1 cellular context compared by ENCODE assay signal in the genomic region with DNA sequence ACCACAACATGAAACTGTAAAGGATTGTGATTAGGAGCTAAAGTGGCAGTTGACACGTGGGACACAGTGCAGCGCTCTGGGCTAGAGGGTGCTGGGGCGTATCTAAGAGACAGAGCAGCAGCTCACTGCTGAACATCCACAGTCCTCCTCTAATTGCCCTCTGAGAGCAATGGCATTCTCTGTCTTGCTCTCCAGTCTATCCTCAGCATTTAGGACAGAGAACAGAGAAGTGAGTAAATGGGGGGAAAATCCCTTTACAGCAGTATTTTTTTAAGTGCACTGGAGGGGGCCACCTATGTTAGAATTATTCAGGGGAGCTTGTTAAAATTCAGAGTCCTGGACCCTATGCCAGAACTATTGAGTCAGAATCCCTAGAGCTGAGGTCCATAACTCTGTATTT.
TF ChIP-seq lines count a peak whose summit lies in the region.

No MANE protein-coding gene starts in this region.

TF ChIP-seq in SK-N-SH, 30 proteins besides CTCF, POLR2A, EP300 and RAD21 (continued from another document):
- TF ChIP-seq, protein P1, sequence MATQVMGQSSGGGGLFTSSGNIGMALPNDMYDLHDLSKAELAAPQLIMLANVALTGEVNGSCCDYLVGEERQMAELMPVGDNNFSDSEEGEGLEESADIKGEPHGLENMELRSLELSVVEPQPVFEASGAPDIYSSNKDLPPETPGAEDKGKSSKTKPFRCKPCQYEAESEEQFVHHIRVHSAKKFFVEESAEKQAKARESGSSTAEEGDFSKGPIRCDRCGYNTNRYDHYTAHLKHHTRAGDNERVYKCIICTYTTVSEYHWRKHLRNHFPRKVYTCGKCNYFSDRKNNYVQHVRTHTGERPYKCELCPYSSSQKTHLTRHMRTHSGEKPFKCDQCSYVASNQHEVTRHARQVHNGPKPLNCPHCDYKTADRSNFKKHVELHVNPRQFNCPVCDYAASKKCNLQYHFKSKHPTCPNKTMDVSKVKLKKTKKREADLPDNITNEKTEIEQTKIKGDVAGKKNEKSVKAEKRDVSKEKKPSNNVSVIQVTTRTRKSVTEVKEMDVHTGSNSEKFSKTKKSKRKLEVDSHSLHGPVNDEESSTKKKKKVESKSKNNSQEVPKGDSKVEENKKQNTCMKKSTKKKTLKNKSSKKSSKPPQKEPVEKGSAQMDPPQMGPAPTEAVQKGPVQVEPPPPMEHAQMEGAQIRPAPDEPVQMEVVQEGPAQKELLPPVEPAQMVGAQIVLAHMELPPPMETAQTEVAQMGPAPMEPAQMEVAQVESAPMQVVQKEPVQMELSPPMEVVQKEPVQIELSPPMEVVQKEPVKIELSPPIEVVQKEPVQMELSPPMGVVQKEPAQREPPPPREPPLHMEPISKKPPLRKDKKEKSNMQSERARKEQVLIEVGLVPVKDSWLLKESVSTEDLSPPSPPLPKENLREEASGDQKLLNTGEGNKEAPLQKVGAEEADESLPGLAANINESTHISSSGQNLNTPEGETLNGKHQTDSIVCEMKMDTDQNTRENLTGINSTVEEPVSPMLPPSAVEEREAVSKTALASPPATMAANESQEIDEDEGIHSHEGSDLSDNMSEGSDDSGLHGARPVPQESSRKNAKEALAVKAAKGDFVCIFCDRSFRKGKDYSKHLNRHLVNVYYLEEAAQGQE (IDR thresholded peaks at IDR 0.05; ENCODE audit: low read depth, low read length): no peak
- no peak for TF ChIP-seq CHD2 (IDR thresholded peaks at IDR 0.05; ENCODE audit: low read length, partially characterized antibody)
- TF ChIP-seq YY1 (IDR thresholded peaks at IDR 0.05; ENCODE audit: low read depth): no peak
- no peak for TF ChIP-seq RFX5 (IDR thresholded peaks at IDR 0.05; ENCODE audit: low read length)
- TF ChIP-seq, protein P2, sequence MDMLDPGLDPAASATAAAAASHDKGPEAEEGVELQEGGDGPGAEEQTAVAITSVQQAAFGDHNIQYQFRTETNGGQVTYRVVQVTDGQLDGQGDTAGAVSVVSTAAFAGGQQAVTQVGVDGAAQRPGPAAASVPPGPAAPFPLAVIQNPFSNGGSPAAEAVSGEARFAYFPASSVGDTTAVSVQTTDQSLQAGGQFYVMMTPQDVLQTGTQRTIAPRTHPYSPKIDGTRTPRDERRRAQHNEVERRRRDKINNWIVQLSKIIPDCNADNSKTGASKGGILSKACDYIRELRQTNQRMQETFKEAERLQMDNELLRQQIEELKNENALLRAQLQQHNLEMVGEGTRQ (IDR thresholded peaks at IDR 0.05; ENCODE audit: borderline replicate concordance, low read depth, low read length): no peak
- no peak for TF ChIP-seq GABPA (IDR thresholded peaks at IDR 0.05; ENCODE audit: low read depth)
